In the genomic region with DNA sequence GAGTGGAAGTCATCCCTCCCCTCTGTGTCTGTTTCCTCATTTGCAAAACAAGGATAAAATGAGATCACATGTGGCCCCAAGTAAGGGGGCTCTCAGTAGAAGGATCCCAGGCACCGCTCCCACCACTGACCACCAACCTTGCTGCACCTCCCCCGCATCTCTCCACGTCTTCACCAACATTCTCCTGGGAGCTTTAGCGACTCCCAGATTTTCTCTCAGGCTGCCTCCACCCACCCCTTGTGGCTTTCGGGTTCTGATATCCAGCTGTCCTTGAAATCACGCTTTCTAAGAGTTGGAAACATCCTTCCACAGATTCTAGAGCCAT, we compare ENCODE assay signal across 28 cellular contexts. TPM values are rescaled to one million over a fixed set of nuclear protein-coding genes. Genes with fewer than 3 reads are reported as not detected.
DNase-seq lines count a peak whose midpoint lies in the region; ATAC-seq and TF ChIP-seq lines count a peak whose summit lies in the region.
"Had no signal": no experiment of that assay in that cellular context is flagged by ENCODE, and none has a peak within 500 bp of the region (broad histone marks: within the 10 kb centered on the region; RNA-seq: fewer than 3 reads in every experiment).

No MANE protein-coding gene starts in this region.

- no peak for TF ChIP-seq EP300 in suprapubic skin (IDR thresholded peaks at IDR 0.05)

- no peaks in the 10 kb centered on the region for H3K36me3 ChIP-seq in suprapubic skin
- H3K36me3 ChIP-seq: left ventricle myocardium inferior, right atrium auricular region, stomach, thyroid gland, vagina had no signal

- peaks cover 11% of the 10 kb centered on the region for H3K4me1 Mint-ChIP-seq in activated naive CD4-positive, alpha-beta T cell treated with anti-CD3 and anti-CD28 coated beads, Interleukin-2, amount 50 U/mL, for 24 hours
- peaks cover 18% of the 10 kb centered on the region for H3K4me1 Mint-ChIP-seq in WTC11
- peaks cover 7 to 10% of the 10 kb centered on the region in 2 donors for H3K4me1 Mint-ChIP-seq in immature natural killer cell
- H3K4me1 Mint-ChIP-seq in stimulated activated effector memory CD8-positive, alpha-beta T cell treated with anti-CD3 and anti-CD28 coated beads, Interleukin-12 subunit alpha, Interleukin-12 subunit beta, amount 100 ng/mL, for 72 hours, result peaks cover 5% of the 10 kb centered on the region

- POLR2A ChIA-PET in WTC11 (lab: Charles Lee), result no interaction called here

- no peak overlapping the region for H3K27ac Mint-ChIP-seq in activated naive CD4-positive, alpha-beta T cell treated with anti-CD3 and anti-CD28 coated beads, Interleukin-2, amount 50 U/mL, for 24 hours
- H3K27ac Mint-ChIP-seq in WTC11, result no peak overlapping the region
- H3K27ac Mint-ChIP-seq in immature natural killer cell, result no peak overlapping the region
- H3K27ac Mint-ChIP-seq in stimulated activated effector memory CD8-positive, alpha-beta T cell treated with anti-CD3 and anti-CD28 coated beads, Interleukin-12 subunit alpha, Interleukin-12 subunit beta, amount 100 ng/mL, for 72 hours, result no peak overlapping the region
- H3K27ac Mint-ChIP-seq: activated T-cell treated with anti-CD3 and anti-CD28 coated beads, Interleukin-2, amount 50 U/mL, for 24 hours had no signal

- 80% methylated on average over 6 of the region's 6 CpGs for WGBS in suprapubic skin

- H3K9me3 Mint-ChIP-seq in activated naive CD4-positive, alpha-beta T cell treated with anti-CD3 and anti-CD28 coated beads, Interleukin-2, amount 50 U/mL, for 24 hours, result no peaks in the 10 kb centered on the region
- H3K9me3 Mint-ChIP-seq in WTC11 (0 out of 2 replicates have a peak, but pooled peaks cover 5% of the 10 kb centered on the region), immature natural killer cell (no peaks in the 10 kb centered on the region)
- H3K9me3 Mint-ChIP-seq in stimulated activated effector memory CD8-positive, alpha-beta T cell treated with anti-CD3 and anti-CD28 coated beads, Interleukin-12 subunit alpha, Interleukin-12 subunit beta, amount 100 ng/mL, for 72 hours, result no peaks in the 10 kb centered on the region
- H3K9me3 Mint-ChIP-seq: activated T-cell treated with anti-CD3 and anti-CD28 coated beads, Interleukin-2, amount 50 U/mL, for 24 hours had no signal

- H3K4me3 ChIP-seq in suprapubic skin (no peak overlapping the region), coronary artery (no peak overlapping the region)
- H3K4me3 ChIP-seq: A549, thyroid gland had no signal

- peaks cover 4% of the 10 kb centered on the region for H3K36me3 Mint-ChIP-seq in activated naive CD4-positive, alpha-beta T cell treated with anti-CD3 and anti-CD28 coated beads, Interleukin-2, amount 50 U/mL, for 24 hours
- H3K36me3 Mint-ChIP-seq in WTC11, result no peaks in the 10 kb centered on the region; the same call in 1 of the 2 replicates
- H3K36me3 Mint-ChIP-seq in immature natural killer cell, result peaks cover 0 to 4% (median 0%) of the 10 kb centered on the region in 3 donors
- H3K36me3 Mint-ChIP-seq in stimulated activated effector memory CD8-positive, alpha-beta T cell treated with anti-CD3 and anti-CD28 coated beads, Interleukin-12 subunit alpha, Interleukin-12 subunit beta, amount 100 ng/mL, for 72 hours, result no peaks in the 10 kb centered on the region

- H3K9me3 ChIP-seq in suprapubic skin, result no peaks in the 10 kb centered on the region
- H3K9me3 ChIP-seq: right atrium auricular region, stomach, thyroid gland, vagina had no signal

- H3K4me1 ChIP-seq in suprapubic skin, result peaks cover 25% of the 10 kb centered on the region
- H3K4me1 ChIP-seq: A549, parathyroid adenoma had no signal

- ATAC-seq in WTC11, result no peak
- ATAC-seq in stimulated activated effector memory CD8-positive, alpha-beta T cell treated with anti-CD3 and anti-CD28 coated beads, Interleukin-12 subunit alpha, Interleukin-12 subunit beta, amount 100 ng/mL, for 72 hours, result no peak
- ATAC-seq: A549 had no signal

- CTCF ChIA-PET in WTC11 (lab: Charles Lee), result interaction anchor here (0.7 to 5.3 kb wide), 8 partner anchors 16 to 517 kb away, joined by 3 to 23 read pairs (median 5); a partner anchor contains a TSS

- no peak for DNase-seq in activated naive CD4-positive, alpha-beta T cell treated with anti-CD3 and anti-CD28 coated beads, Interleukin-2, amount 50 U/mL, for 16 hours
- no peak for DNase-seq in WTC11 (ENCODE audit: low spot score)
- no peak for DNase-seq in immature natural killer cell
- DNase-seq in stimulated activated effector memory CD8-positive, alpha-beta T cell treated with anti-CD3 and anti-CD28 coated beads, Interleukin-12 subunit alpha, Interleukin-12 subunit beta, amount 100 ng/mL, for 72 hours (ENCODE audit: low spot score in 2 of 2), result no peak
- no peak for DNase-seq in suprapubic skin (ENCODE audit: low spot score in 2 of 2)
- DNase-seq in coronary artery (ENCODE audit: low spot score), result no peak
- DNase-seq in DMS 273 treated with DMSO at 0.1 percent for 48 hours (lab: John Stamatoyannopoulos, UW), result no peak
- DNase-seq: activated T-cell treated with anti-CD3 and anti-CD28 coated beads, Interleukin-2, amount 50 U/mL, for 24 hours; effector CD4-positive, alpha-beta T cell; EL; GOT3; left ventricle myocardium inferior; NCI-H1105; NCI-H187; NCI-H446 treated with DMSO at 0.1 percent for 48 hours; SHP77 treated with DMSO at 0.1 percent for 48 hours; stimulated activated CD4-positive, alpha-beta T cell treated with anti-CD3 and anti-CD28 coated beads, Interleukin-1b, Interleukin-23, amount 100 ng/mL, for 48 hours; stomach; thyroid gland had no signal

- TF ChIP-seq POLR2A in suprapubic skin (IDR thresholded peaks at IDR 0.05), result no peak

- peaks cover 73% of the 10 kb centered on the region for H3K27me3 ChIP-seq in suprapubic skin
- H3K27me3 ChIP-seq: right atrium auricular region, vagina had no signal

- TF ChIP-seq CTCF in WTC11 (IDR thresholded peaks at IDR 0.05) (no peak), suprapubic skin (IDR thresholded peaks at IDR 0.05) (no peak), coronary artery (IDR thresholded peaks at IDR 0.05) (no peak)

- H3K4me3 Mint-ChIP-seq in activated naive CD4-positive, alpha-beta T cell treated with anti-CD3 and anti-CD28 coated beads, Interleukin-2, amount 50 U/mL, for 24 hours, result peak overlapping the region; percentile 70
- H3K4me3 Mint-ChIP-seq in WTC11 (peak overlapping the region; percentile 65), immature natural killer cell (peak overlapping the region in 3 of 5 donors; percentile 54 to 65 (median 57))
- H3K4me3 Mint-ChIP-seq in stimulated activated effector memory CD8-positive, alpha-beta T cell treated with anti-CD3 and anti-CD28 coated beads, Interleukin-12 subunit alpha, Interleukin-12 subunit beta, amount 100 ng/mL, for 72 hours, result peak overlapping the region; percentile 50
- H3K4me3 Mint-ChIP-seq: activated T-cell treated with anti-CD3 and anti-CD28 coated beads, Interleukin-2, amount 50 U/mL, for 24 hours had no signal

- peaks cover 51% of the 10 kb centered on the region for H3K27me3 Mint-ChIP-seq in activated naive CD4-positive, alpha-beta T cell treated with anti-CD3 and anti-CD28 coated beads, Interleukin-2, amount 50 U/mL, for 24 hours
- H3K27me3 Mint-ChIP-seq in WTC11 (ENCODE audit: low read depth), result peaks cover 93% of the 10 kb centered on the region
- H3K27me3 Mint-ChIP-seq in immature natural killer cell (ENCODE audit: low read depth in 3 of 3), result peaks cover 19 to 36% (median 30%) of the 10 kb centered on the region in 3 donors

- H3K27ac ChIP-seq in suprapubic skin (no peak overlapping the region), coronary artery (no peak overlapping the region)
- H3K27ac ChIP-seq: A549, epithelial cell of prostate, left ventricle myocardium inferior, parathyroid adenoma, right atrium auricular region, thyroid gland, vagina had no signal

TF ChIP-seq in WTC11, 78 proteins besides CTCF, POLR2A, EP300 and RAD21 (continues in another document):
- TF ChIP-seq CREB1 (CRISPR knock-in tag; IDR thresholded peaks at IDR 0.05), result no peak
- TF ChIP-seq, protein P1, sequence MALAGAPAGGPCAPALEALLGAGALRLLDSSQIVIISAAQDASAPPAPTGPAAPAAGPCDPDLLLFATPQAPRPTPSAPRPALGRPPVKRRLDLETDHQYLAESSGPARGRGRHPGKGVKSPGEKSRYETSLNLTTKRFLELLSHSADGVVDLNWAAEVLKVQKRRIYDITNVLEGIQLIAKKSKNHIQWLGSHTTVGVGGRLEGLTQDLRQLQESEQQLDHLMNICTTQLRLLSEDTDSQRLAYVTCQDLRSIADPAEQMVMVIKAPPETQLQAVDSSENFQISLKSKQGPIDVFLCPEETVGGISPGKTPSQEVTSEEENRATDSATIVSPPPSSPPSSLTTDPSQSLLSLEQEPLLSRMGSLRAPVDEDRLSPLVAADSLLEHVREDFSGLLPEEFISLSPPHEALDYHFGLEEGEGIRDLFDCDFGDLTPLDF (CRISPR knock-in tag; IDR thresholded peaks at IDR 0.05), result no peak
- TF ChIP-seq NR1H2 (CRISPR knock-in tag; IDR thresholded peaks at IDR 0.05), result no peak

RNA-seq across cellular contexts. Expression of a gene that starts 16.4 kb away (rescaled TPM):
- total RNA-seq in WTC11 (2021) (3.0 to 5.5 TPM (median 3.1 TPM) in 3 replicates), suprapubic skin (1 to 10 TPM; 2.4 to 5.9 (median 3.4) TPM)
- polyA plus RNA-seq in immature natural killer cell, result not detected
- total RNA-seq: HT1080 had no signal

RNA-seq across cellular contexts. Expression of a gene that starts 39.4 kb away (rescaled TPM):
- total RNA-seq in WTC11 (2021) (5.9 to 7.5 TPM (median 5.9 TPM) in 3 replicates), suprapubic skin (10 to 100 TPM in 1 of 4 donors, 1 to 10 TPM in 3; 3.6 to 13.5 (median 5.0) TPM)
- 10 to 100 TPM; 26.7 to 90.9 (median 28.9) TPM for polyA plus RNA-seq in immature natural killer cell
- total RNA-seq: bronchial epithelial cell, HT1080, myocyte had no signal
